Comparison of ENCODE assay signal across 14 cellular contexts in genomic region chr22:25746012-25746373, GRCh38. TPM values are rescaled to one million over a fixed set of nuclear protein-coding genes. Genes with fewer than 3 reads are reported as not detected.
A peak's percentile ranks its signal among the peaks of the same experiment; 100 is the strongest.
DNase-seq lines count a peak whose midpoint lies in the region; ATAC-seq and TF ChIP-seq lines count a peak whose summit lies in the region.
"Had no signal": no experiment of that assay in that cellular context is flagged by ENCODE, and none has a peak within 500 bp of the region (broad histone marks: within the 10 kb centered on the region; RNA-seq: fewer than 3 reads in every experiment).

No MANE protein-coding gene starts in this region.

- no peak for TF ChIP-seq CTCF in RWPE2 (IDR thresholded peaks at IDR 0.05; ENCODE audit: poor library complexity, severe bottlenecking)

- H3K9me3 Mint-ChIP-seq in activated CD4-positive, alpha-beta T cell treated with anti-CD3 and anti-CD28 coated beads, Interleukin-2, amount 10 ng/mL, durations not matched to agents 24 days and 14 days: peaks cover 17% of the 10 kb centered on the region
- H3K9me3 Mint-ChIP-seq: activated naive CD4-positive, alpha-beta T cell treated with anti-CD3 and anti-CD28 coated beads, Interleukin-2, amount 50 U/mL, for 24 hours had no signal

- H3K4me1 ChIP-seq in RWPE2 (ENCODE audit: insufficient read depth, poor library complexity, severe bottlenecking) (peaks cover 8% of the 10 kb centered on the region), skeletal muscle tissue (ENCODE audit: control insufficient read depth in 3 of 3, insufficient read depth in 3 of 3, low read length in 3 of 3) (peaks cover 66 to 76% (median 70%) of the 10 kb centered on the region in 3 donors)
- H3K4me1 ChIP-seq: thyroid gland had no signal

- intact Hi-C loops in activated CD4-positive, alpha-beta T cell treated with anti-CD3 and anti-CD28 coated beads, Interleukin-2, amount 10 ng/mL, durations not matched to agents 24 days and 14 days (cut with micrococcal nuclease): loop anchor here (1.0 to 10.0 kb wide), 5 partner anchors 10 to 754 kb away; no protein-coding TSS in a partner anchor

- H3K4me1 Mint-ChIP-seq in activated CD4-positive, alpha-beta T cell treated with anti-CD3 and anti-CD28 coated beads, Interleukin-2, amount 10 ng/mL, durations not matched to agents 24 days and 14 days: peaks cover 65% of the 10 kb centered on the region
- H3K4me1 Mint-ChIP-seq: activated naive CD4-positive, alpha-beta T cell treated with anti-CD3 and anti-CD28 coated beads, Interleukin-2, amount 50 U/mL, for 24 hours had no signal

- peaks cover 13% of the 10 kb centered on the region for H3K36me3 Mint-ChIP-seq in activated CD4-positive, alpha-beta T cell treated with anti-CD3 and anti-CD28 coated beads, Interleukin-2, amount 10 ng/mL, durations not matched to agents 24 days and 14 days (ENCODE audit: low read depth)
- H3K36me3 Mint-ChIP-seq: activated naive CD4-positive, alpha-beta T cell treated with anti-CD3 and anti-CD28 coated beads, Interleukin-2, amount 50 U/mL, for 24 hours had no signal

- H3K4me3 ChIP-seq in RWPE2 (ENCODE audit: severe bottlenecking): no peak overlapping the region
- peak overlapping the region; percentile 4 to 24 (median 16) for H3K4me3 ChIP-seq in skeletal muscle tissue (ENCODE audit: low read length in 3 of 3)
- H3K4me3 ChIP-seq: thyroid gland had no signal

- H3K9ac ChIP-seq in skeletal muscle tissue (ENCODE audit: low read depth in 1 of 3, low read length in 3 of 3): peak overlapping the region in 2 of 3 donors; percentile 4 to 55

- H3K27me3 ChIP-seq in RWPE2 (ENCODE audit: insufficient read depth, poor library complexity, severe bottlenecking): no peaks in the 10 kb centered on the region
- no peaks in the 10 kb centered on the region for H3K27me3 ChIP-seq in skeletal muscle tissue (ENCODE audit: control insufficient read depth in 3 of 3, insufficient read depth in 3 of 3, low read length in 3 of 3)
- H3K27me3 ChIP-seq: thyroid gland had no signal

- no peaks in the 10 kb centered on the region for H3K9me3 ChIP-seq in RWPE2 (ENCODE audit: severe bottlenecking)
- H3K9me3 ChIP-seq in skeletal muscle tissue (ENCODE audit: control insufficient read depth in 3 of 3, low read length in 3 of 3): no peaks in the 10 kb centered on the region
- H3K9me3 ChIP-seq: thyroid gland had no signal

- H3K36me3 ChIP-seq in RWPE2 (ENCODE audit: low read depth) (no peaks in the 10 kb centered on the region), skeletal muscle tissue (ENCODE audit: control insufficient read depth in 3 of 3, insufficient read depth in 3 of 3, low read length in 3 of 3) (peaks cover 0 to 2% (median 0%) of the 10 kb centered on the region in 3 donors)
- H3K36me3 ChIP-seq: thyroid gland had no signal

- peak overlapping the region; percentile 94 for H3K27ac Mint-ChIP-seq in activated CD4-positive, alpha-beta T cell treated with anti-CD3 and anti-CD28 coated beads, Interleukin-2, amount 10 ng/mL, durations not matched to agents 24 days and 14 days
- H3K27ac Mint-ChIP-seq: activated naive CD4-positive, alpha-beta T cell treated with anti-CD3 and anti-CD28 coated beads, Interleukin-2, amount 50 U/mL, for 24 hours had no signal

- DNase-seq in activated CD4-positive, alpha-beta T cell treated with anti-CD3 and anti-CD28 coated beads, Interleukin-2, amount 10 ng/mL, durations not matched to agents 24 days and 14 days: no peak
- DNase-seq in activated CD4-positive, alpha-beta T cell treated with anti-CD3 and anti-CD28 coated beads for 1 hour: no peak
- DNase-seq in RWPE2 (ENCODE audit: low spot score): no peak
- DNase-seq in dermis blood vessel endothelial cell: peak; percentile 50
- no peak for DNase-seq in GDM1 (lab: John Stamatoyannopoulos, UW)
- no peak for DNase-seq in NCI-H526 (lab: John Stamatoyannopoulos, UW)
- DNase-seq: islet precursor cell, NCI-H1930, thyroid gland had no signal

- H3K27ac ChIP-seq in RWPE2 (ENCODE audit: poor library complexity, severe bottlenecking): peak overlapping the region; percentile 21
- H3K27ac ChIP-seq in skeletal muscle tissue (ENCODE audit: low read depth, low read length): peak overlapping the region; percentile 76
- H3K27ac ChIP-seq: thyroid gland had no signal

- ATAC-seq in RWPE2 (ENCODE audit: low read depth): peak; percentile 40; the same call in 2 of the 3 replicates
- no peak for ATAC-seq in HG03159 (IDR thresholded peaks at IDR 0.05; ENCODE audit: unreplicated experiment)

- peak overlapping the region; percentile 60 for H3K4me3 Mint-ChIP-seq in activated CD4-positive, alpha-beta T cell treated with anti-CD3 and anti-CD28 coated beads, Interleukin-2, amount 10 ng/mL, durations not matched to agents 24 days and 14 days
- H3K4me3 Mint-ChIP-seq: activated naive CD4-positive, alpha-beta T cell treated with anti-CD3 and anti-CD28 coated beads, Interleukin-2, amount 50 U/mL, for 24 hours had no signal

- H3K27me3 Mint-ChIP-seq in activated CD4-positive, alpha-beta T cell treated with anti-CD3 and anti-CD28 coated beads, Interleukin-2, amount 10 ng/mL, durations not matched to agents 24 days and 14 days: no peaks in the 10 kb centered on the region

RNA-seq across cellular contexts. Expression of gene MYO18B, which starts 4.0 kb away (rescaled TPM):
- total RNA-seq in activated CD4-positive, alpha-beta T cell treated with anti-CD3 and anti-CD28 coated beads, Interleukin-2, amount 10 ng/mL, durations not matched to agents 24 days and 14 days: 0.40 and 0.49 TPM in 2 replicates
- total RNA-seq in dermis blood vessel endothelial cell: 0.17 TPM in 1 of 2 replicates, not detected in the other
- total RNA-seq in skeletal muscle tissue: 144 TPM
- total RNA-seq: A673, OCI-LY7 had no signal

Comparison
In these comparisons a context has a peak if more than half of its experiments do, and no peak if none do; other contexts are left out.
1. RNA of gene MYO18B, which starts 4.0 kb away (total RNA-seq): 144 TPM in skeletal muscle tissue (single experiment); 0.40 to 0.49 TPM in activated CD4-positive, alpha-beta T cell treated with anti-CD3 and anti-CD28 coated beads, Interleukin-2, amount 10 ng/mL, durations not matched to agents 24 days and 14 days and 0.17 TPM in dermis blood vessel endothelial cell; every median in the first group is over 10 times any median in the second.